ENCODE assay signal across 18 cellular contexts in genomic region chr15:25339431-25339830, GRCh38.
A peak's percentile ranks its signal among the peaks of the same experiment; 100 is the strongest.
DNase-seq lines count a peak whose midpoint lies in the region; ATAC-seq, FAIRE-seq and TF ChIP-seq lines count a peak whose summit lies in the region.
"Had no signal": no experiment of that assay in that cellular context is flagged by ENCODE, and none has a peak within 500 bp of the region (broad histone marks: within the 10 kb centered on the region; RNA-seq: fewer than 3 reads in every experiment).

No MANE protein-coding gene starts in this region.

- H3K36me3 ChIP-seq in bronchial epithelial cell (ENCODE audit: control insufficient read depth, insufficient read depth, low read length), result peaks cover 3% of the 10 kb centered on the region
- peaks cover 0 to 63% of the 10 kb centered on the region in 2 donors for H3K36me3 ChIP-seq in left lung

- DNase-seq in SIG-M5 treated with dmso at 0.1 percent for 504 hours (lab: John Stamatoyannopoulos, UW; ENCODE audit: unreplicated experiment), result peak; percentile 5
- DNase-seq in SIG-M5 (lab: John Stamatoyannopoulos, UW), result no peak
- DNase-seq in bronchial epithelial cell (ENCODE audit: low read depth), result peak; percentile 4
- DNase-seq in left lung, result no peak
- no peak for DNase-seq in foreskin keratinocyte
- DNase-seq: ACHN; Calu3; CD4-positive, CD25-positive, alpha-beta regulatory T cell; DMS 273 treated with DMSO at 0.1 percent for 48 hours; GM23248 had no signal

- TF ChIP-seq CTCF in bronchial epithelial cell (IDR thresholded peaks at IDR 0.05; ENCODE audit: insufficient read depth, low read length, severe bottlenecking), result no peak
- TF ChIP-seq CTCF in left lung (IDR thresholded peaks at IDR 0.05), result no peak
- no peak for TF ChIP-seq CTCF in foreskin keratinocyte (conservative IDR thresholded peaks at IDR 0.05)

- H3K4me1 ChIP-seq in left lung (no peaks in the 10 kb centered on the region), foreskin keratinocyte (no peaks in the 10 kb centered on the region)
- H3K4me1 ChIP-seq: BLaER1 treated with 17β-estradiol and CSF1 and Interleukin-3, amounts not matched to agents 10 nM and 100 nM had no signal

- H3K27me3 ChIP-seq in bronchial epithelial cell (ENCODE audit: control insufficient read depth, insufficient read depth, low read length) (no peaks in the 10 kb centered on the region), left lung (no peaks in the 10 kb centered on the region), foreskin keratinocyte (no peaks in the 10 kb centered on the region)
- H3K27me3 ChIP-seq: BLaER1 treated with 17β-estradiol and CSF1 and Interleukin-3, amounts not matched to agents 10 nM and 100 nM had no signal

- H3K4me3 ChIP-seq in bronchial epithelial cell (ENCODE audit: low read depth, low read length) (no peak overlapping the region), left lung (no peak overlapping the region)
- H3K4me3 ChIP-seq: BLaER1 treated with 17β-estradiol and CSF1 and Interleukin-3, amounts not matched to agents 10 nM and 100 nM; GM23248 had no signal

- intact Hi-C loops in left lung (cut with DNase I), result no loop called here

- H3K9me3 ChIP-seq in left lung, result no peaks in the 10 kb centered on the region

- FAIRE-seq in bronchial epithelial cell (lab: Jason Lieb, UNC), result no peak
- FAIRE-seq: H54, HepG2, HTR-8/SVneo had no signal

- H3K27ac ChIP-seq in left lung, result no peak overlapping the region
- no peak overlapping the region for H3K27ac ChIP-seq in foreskin keratinocyte
- H3K27ac ChIP-seq: BLaER1 treated with 17β-estradiol and CSF1 and Interleukin-3, amounts not matched to agents 10 nM and 100 nM; GM23248 had no signal

- ATAC-seq in left lung, result peak; percentile 73
- no peak for ATAC-seq in foreskin keratinocyte
- no peak for ATAC-seq in HG03196 (IDR thresholded peaks at IDR 0.05; ENCODE audit: unreplicated experiment)
- ATAC-seq in HG02852 (IDR thresholded peaks at IDR 0.05; ENCODE audit: unreplicated experiment), result no peak
- no peak for ATAC-seq in HG03139 (IDR thresholded peaks at IDR 0.05; ENCODE audit: unreplicated experiment)
- ATAC-seq: HCT116, HepG2 had no signal

Comparison
In these comparisons a context has a peak if more than half of its experiments do, and no peak if none do; other contexts are left out.
1. DNase-seq: peak in SIG-M5 treated with dmso at 0.1 percent for 504 hours (single experiment) and bronchial epithelial cell (single experiment); none in SIG-M5 (single experiment), left lung (0 of 2) and foreskin keratinocyte (0 of 2).